Comparison of ENCODE assay signal across 2 cellular contexts in the genomic region with DNA sequence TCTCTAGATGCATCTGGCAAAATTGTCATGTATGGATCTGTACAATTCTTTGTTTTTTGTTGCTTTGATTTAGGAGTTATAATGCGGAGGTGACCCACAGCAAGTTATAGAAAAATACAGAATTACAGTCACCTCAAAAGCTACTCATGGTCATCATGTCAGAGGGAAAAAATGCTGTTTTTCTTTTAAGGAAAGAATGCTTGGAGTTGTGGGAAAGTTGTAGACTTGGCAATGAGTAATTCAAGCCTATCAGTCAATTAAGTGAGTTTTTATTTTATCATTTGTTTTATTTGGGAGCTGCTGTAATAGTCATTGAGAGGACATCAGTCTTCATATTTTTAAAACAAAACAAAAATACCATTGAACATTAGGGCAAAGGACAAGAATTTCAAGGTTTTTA.
TF ChIP-seq lines count a peak whose summit lies in the region.

No MANE protein-coding gene starts in this region.

TF ChIP-seq in SK-N-SH treated with all-trans-retinoic acid at 6 μM for 48 hours, 23 proteins besides CTCF, POLR2A, EP300 and RAD21 (continued from another document):
- TF ChIP-seq RARB (CRISPR knock-in tag; IDR thresholded peaks at IDR 0.05), result no peak
- TF ChIP-seq, protein P1, sequence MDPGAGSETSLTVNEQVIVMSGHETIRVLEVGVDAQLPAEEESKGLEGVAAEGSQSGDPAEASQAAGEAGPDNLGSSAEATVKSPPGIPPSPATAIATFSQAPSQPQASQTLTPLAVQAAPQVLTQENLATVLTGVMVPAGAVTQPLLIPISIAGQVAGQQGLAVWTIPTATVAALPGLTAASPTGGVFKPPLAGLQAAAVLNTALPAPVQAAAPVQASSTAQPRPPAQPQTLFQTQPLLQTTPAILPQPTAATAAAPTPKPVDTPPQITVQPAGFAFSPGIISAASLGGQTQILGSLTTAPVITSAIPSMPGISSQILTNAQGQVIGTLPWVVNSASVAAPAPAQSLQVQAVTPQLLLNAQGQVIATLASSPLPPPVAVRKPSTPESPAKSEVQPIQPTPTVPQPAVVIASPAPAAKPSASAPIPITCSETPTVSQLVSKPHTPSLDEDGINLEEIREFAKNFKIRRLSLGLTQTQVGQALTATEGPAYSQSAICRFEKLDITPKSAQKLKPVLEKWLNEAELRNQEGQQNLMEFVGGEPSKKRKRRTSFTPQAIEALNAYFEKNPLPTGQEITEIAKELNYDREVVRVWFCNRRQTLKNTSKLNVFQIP (CRISPR knock-in tag; IDR thresholded peaks at IDR 0.05; ENCODE audit: borderline replicate concordance, low read depth), result no peak
- peak; percentile 51; the same call in 1 of the 2 replicates for TF ChIP-seq ISL1 (CRISPR knock-in tag; IDR thresholded peaks at IDR 0.05)
- no peak for TF ChIP-seq BACH2 (CRISPR knock-in tag; IDR thresholded peaks at IDR 0.05; ENCODE audit: borderline replicate concordance)

TF ChIP-seq in SK-N-SH, 30 proteins besides CTCF, POLR2A, EP300 and RAD21:
- TF ChIP-seq, protein P2, sequence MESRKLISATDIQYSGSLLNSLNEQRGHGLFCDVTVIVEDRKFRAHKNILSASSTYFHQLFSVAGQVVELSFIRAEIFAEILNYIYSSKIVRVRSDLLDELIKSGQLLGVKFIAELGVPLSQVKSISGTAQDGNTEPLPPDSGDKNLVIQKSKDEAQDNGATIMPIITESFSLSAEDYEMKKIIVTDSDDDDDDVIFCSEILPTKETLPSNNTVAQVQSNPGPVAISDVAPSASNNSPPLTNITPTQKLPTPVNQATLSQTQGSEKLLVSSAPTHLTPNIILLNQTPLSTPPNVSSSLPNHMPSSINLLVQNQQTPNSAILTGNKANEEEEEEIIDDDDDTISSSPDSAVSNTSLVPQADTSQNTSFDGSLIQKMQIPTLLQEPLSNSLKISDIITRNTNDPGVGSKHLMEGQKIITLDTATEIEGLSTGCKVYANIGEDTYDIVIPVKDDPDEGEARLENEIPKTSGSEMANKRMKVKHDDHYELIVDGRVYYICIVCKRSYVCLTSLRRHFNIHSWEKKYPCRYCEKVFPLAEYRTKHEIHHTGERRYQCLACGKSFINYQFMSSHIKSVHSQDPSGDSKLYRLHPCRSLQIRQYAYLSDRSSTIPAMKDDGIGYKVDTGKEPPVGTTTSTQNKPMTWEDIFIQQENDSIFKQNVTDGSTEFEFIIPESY (IDR thresholded peaks at IDR 0.05; ENCODE audit: borderline replicate concordance, low read depth), result no peak
- TF ChIP-seq, protein P3, sequence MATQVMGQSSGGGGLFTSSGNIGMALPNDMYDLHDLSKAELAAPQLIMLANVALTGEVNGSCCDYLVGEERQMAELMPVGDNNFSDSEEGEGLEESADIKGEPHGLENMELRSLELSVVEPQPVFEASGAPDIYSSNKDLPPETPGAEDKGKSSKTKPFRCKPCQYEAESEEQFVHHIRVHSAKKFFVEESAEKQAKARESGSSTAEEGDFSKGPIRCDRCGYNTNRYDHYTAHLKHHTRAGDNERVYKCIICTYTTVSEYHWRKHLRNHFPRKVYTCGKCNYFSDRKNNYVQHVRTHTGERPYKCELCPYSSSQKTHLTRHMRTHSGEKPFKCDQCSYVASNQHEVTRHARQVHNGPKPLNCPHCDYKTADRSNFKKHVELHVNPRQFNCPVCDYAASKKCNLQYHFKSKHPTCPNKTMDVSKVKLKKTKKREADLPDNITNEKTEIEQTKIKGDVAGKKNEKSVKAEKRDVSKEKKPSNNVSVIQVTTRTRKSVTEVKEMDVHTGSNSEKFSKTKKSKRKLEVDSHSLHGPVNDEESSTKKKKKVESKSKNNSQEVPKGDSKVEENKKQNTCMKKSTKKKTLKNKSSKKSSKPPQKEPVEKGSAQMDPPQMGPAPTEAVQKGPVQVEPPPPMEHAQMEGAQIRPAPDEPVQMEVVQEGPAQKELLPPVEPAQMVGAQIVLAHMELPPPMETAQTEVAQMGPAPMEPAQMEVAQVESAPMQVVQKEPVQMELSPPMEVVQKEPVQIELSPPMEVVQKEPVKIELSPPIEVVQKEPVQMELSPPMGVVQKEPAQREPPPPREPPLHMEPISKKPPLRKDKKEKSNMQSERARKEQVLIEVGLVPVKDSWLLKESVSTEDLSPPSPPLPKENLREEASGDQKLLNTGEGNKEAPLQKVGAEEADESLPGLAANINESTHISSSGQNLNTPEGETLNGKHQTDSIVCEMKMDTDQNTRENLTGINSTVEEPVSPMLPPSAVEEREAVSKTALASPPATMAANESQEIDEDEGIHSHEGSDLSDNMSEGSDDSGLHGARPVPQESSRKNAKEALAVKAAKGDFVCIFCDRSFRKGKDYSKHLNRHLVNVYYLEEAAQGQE (IDR thresholded peaks at IDR 0.05; ENCODE audit: low read depth, low read length), result no peak
- TF ChIP-seq YY1 (IDR thresholded peaks at IDR 0.05; ENCODE audit: low read depth), result no peak
- no peak for TF ChIP-seq TAF1 (IDR thresholded peaks at IDR 0.05; ENCODE audit: borderline replicate concordance, low read depth, low read length)
- no peak for TF ChIP-seq RFX5 (IDR thresholded peaks at IDR 0.05; ENCODE audit: low read length)
- TF ChIP-seq, protein P4, sequence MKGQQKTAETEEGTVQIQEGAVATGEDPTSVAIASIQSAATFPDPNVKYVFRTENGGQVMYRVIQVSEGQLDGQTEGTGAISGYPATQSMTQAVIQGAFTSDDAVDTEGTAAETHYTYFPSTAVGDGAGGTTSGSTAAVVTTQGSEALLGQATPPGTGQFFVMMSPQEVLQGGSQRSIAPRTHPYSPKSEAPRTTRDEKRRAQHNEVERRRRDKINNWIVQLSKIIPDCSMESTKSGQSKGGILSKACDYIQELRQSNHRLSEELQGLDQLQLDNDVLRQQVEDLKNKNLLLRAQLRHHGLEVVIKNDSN (IDR thresholded peaks at IDR 0.05; ENCODE audit: borderline replicate concordance, low read depth), result no peak
- no peak for TF ChIP-seq CHD2 (IDR thresholded peaks at IDR 0.05; ENCODE audit: low read length, partially characterized antibody)
- TF ChIP-seq MEF2A (IDR thresholded peaks at IDR 0.05; ENCODE audit: borderline replicate concordance, low read depth), result no peak
- no peak for TF ChIP-seq RXRA (IDR thresholded peaks at IDR 0.05; ENCODE audit: borderline replicate concordance, low read depth)
- TF ChIP-seq, protein P5, sequence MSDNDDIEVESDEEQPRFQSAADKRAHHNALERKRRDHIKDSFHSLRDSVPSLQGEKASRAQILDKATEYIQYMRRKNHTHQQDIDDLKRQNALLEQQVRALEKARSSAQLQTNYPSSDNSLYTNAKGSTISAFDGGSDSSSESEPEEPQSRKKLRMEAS (IDR thresholded peaks at IDR 0.05; ENCODE audit: low read depth), result no peak
- no peak for TF ChIP-seq NRF1 (IDR thresholded peaks at IDR 0.05; ENCODE audit: low read depth, low read length)
- TF ChIP-seq, protein P6, sequence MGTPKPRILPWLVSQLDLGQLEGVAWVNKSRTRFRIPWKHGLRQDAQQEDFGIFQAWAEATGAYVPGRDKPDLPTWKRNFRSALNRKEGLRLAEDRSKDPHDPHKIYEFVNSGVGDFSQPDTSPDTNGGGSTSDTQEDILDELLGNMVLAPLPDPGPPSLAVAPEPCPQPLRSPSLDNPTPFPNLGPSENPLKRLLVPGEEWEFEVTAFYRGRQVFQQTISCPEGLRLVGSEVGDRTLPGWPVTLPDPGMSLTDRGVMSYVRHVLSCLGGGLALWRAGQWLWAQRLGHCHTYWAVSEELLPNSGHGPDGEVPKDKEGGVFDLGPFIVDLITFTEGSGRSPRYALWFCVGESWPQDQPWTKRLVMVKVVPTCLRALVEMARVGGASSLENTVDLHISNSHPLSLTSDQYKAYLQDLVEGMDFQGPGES (IDR thresholded peaks at IDR 0.05; ENCODE audit: low read depth, low read length), result no peak
- TF ChIP-seq ELF1 (IDR thresholded peaks at IDR 0.05), result no peak
- TF ChIP-seq SIN3A (IDR thresholded peaks at IDR 0.05; ENCODE audit: borderline replicate concordance, low read depth, low read length), result no peak
- TF ChIP-seq TEAD4 (IDR thresholded peaks at IDR 0.05; ENCODE audit: borderline replicate concordance, insufficient read depth), result no peak
- TF ChIP-seq, protein P7, sequence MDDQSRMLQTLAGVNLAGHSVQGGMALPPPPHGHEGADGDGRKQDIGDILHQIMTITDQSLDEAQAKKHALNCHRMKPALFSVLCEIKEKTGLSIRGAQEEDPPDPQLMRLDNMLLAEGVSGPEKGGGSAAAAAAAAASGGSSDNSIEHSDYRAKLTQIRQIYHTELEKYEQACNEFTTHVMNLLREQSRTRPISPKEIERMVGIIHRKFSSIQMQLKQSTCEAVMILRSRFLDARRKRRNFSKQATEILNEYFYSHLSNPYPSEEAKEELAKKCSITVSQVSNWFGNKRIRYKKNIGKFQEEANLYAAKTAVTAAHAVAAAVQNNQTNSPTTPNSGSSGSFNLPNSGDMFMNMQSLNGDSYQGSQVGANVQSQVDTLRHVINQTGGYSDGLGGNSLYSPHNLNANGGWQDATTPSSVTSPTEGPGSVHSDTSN (IDR thresholded peaks at IDR 0.05), result no peak
- no peak for TF ChIP-seq FOXJ3 (CRISPR knock-in tag; IDR thresholded peaks at IDR 0.05)
- no peak for TF ChIP-seq EZH2phosphoT487 (IDR thresholded peaks at IDR 0.05; ENCODE audit: borderline replicate concordance, low read depth)
- TF ChIP-seq NFIC (IDR thresholded peaks at IDR 0.05; ENCODE audit: borderline replicate concordance), result no peak
- no peak for TF ChIP-seq FOSL2 (IDR thresholded peaks at IDR 0.05; ENCODE audit: borderline replicate concordance, low read depth)
